Comparison of ENCODE assay signal across 8 cellular contexts in the genomic region with DNA sequence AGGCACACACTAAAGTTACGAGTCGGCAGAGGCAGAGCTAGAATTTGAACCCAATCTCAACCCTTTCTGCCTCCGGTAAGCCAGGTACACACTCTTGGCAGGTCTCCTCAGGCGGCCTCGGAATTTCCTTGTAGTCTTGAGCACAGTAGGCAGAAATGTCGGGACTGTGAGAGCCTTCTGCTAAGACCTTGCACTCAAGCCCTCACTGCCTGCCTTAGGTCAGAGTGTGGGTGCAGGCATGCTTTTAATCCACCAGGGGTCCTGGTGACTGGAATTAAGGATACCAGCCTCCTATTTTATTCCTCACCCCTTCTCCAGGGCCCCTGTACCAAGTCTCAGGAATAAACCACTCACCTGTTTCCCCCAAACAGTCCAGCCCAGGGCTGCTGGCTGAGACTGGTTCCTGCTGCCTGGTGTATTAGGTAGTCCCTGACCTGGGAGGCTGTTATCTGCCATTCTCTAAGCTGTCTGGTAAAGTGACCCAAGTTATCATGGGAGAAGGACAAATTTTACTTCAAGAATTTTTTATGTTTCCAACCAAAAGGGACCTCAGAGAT. TPM values are rescaled to one million over a fixed set of nuclear protein-coding genes. Genes with fewer than 3 reads are reported as not detected.
DNase-seq lines count a peak whose midpoint lies in the region; ATAC-seq and TF ChIP-seq lines count a peak whose summit lies in the region.

No MANE protein-coding gene starts in this region.

- H3K9ac ChIP-seq in ES-I3 (ENCODE audit: low read depth, low read length) = peak overlapping the region; percentile 74

- peak overlapping the region; percentile 72 for H3K4me3 ChIP-seq in LNCaP clone FGC (ENCODE audit: low read depth, low read length)
- peak overlapping the region; percentile 88 to 95 for H3K4me3 ChIP-seq in left lung

- H3K36me3 ChIP-seq in ES-I3 (ENCODE audit: insufficient read depth, low read length) (no peaks in the 10 kb centered on the region), left lung (peaks cover 0 to 21% of the 10 kb centered on the region in 2 donors)

- intact Hi-C loops in left lung (cut with DNase I) = no loop called here

- H3K4me1 ChIP-seq in ES-I3 (ENCODE audit: insufficient read depth, low read length) (peaks cover 6% of the 10 kb centered on the region), left lung (peaks cover 16 to 21% of the 10 kb centered on the region in 2 donors)

- peak; percentile 32 for ATAC-seq in GM21737 (IDR thresholded peaks at IDR 0.05; ENCODE audit: unreplicated experiment)
- ATAC-seq in left lung = peak; percentile 59

- no peaks in the 10 kb centered on the region for H3K9me3 ChIP-seq in ES-I3 (ENCODE audit: control insufficient read depth, insufficient read depth, low read length)
- no peaks in the 10 kb centered on the region for H3K9me3 ChIP-seq in left lung

- DNase-seq in LNCaP clone FGC (ENCODE audit: low read depth) (peak; percentile 34), SW480 (ENCODE audit: low spot score) (peak; percentile 77), caudate nucleus (lab: John Stamatoyannopoulos, UW) (peak in 2 of 61 donors; percentile 12 to 31), left lung (no peak), pons (ENCODE audit: low spot score) (no peak)
- DNase-seq in stimulated activated CD8-positive, alpha-beta memory T cell treated with anti-CD3 and anti-CD28 coated beads, Interleukin-15, amount 100 ng/mL, for 1 hour (ENCODE audit: low read depth) = peak; percentile 20

- TF ChIP-seq CTCF in LNCaP clone FGC (IDR thresholded peaks at IDR 0.05; ENCODE audit: control insufficient read depth, extremely low read depth, insufficient read depth) (peak; percentile 56), left lung (IDR thresholded peaks at IDR 0.05) (peak; percentile 21 to 50)

- H3K27me3 ChIP-seq in left lung = no peaks in the 10 kb centered on the region

- H3K27ac ChIP-seq in caudate nucleus (ENCODE audit: low read depth, low read length) (peak overlapping the region; percentile 87), left lung (peak overlapping the region; percentile 79 to 84)

RNA-seq across cellular contexts. Expression of gene ATP6V1F, which starts 0.9 kb away (rescaled TPM):
- total RNA-seq in left lung = 100 to 1,000 TPM; 192 to 200 TPM

RNA-seq across cellular contexts. Expression of gene FLNC, which starts 33.3 kb away (rescaled TPM):
- total RNA-seq in left lung = 10 to 100 TPM; 14.3 to 23.7 TPM

RNA-seq across cellular contexts. Expression of gene KCP, which starts 47.0 kb away (rescaled TPM):
- 1 to 10 TPM; 1.5 to 1.7 TPM for total RNA-seq in left lung

Comparison
In these comparisons a context has a peak if more than half of its experiments do, and no peak if none do; other contexts are left out.
1. DNase-seq: peak in LNCaP clone FGC (single experiment), SW480 (single experiment) and stimulated activated CD8-positive, alpha-beta memory T cell treated with anti-CD3 and anti-CD28 coated beads, Interleukin-15, amount 100 ng/mL, for 1 hour (single experiment); none in left lung (0 of 2) and pons (single experiment).